Comparison of ENCODE assay signal across 24 cellular contexts in the genomic region with DNA sequence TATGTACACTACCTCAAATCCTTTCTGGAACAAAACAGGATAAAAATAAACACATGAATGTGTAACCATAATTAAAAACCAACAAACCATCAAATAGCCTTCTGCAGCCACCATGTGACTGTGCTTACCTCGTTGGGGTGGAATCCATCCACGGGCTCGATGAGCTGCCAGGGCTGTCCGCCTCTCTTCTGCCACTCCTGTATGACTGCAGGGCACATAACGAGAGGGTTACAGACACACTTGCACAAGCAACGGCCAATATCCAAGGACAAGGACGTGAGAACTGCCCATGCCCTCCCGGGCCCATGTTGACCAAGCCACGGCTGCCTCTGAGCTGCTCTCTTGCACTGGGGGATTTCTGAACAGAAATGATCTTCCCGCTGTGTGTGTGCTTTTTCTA.
A peak's percentile ranks its signal among the peaks of the same experiment; 100 is the strongest.
DNase-seq lines count a peak whose midpoint lies in the region; ATAC-seq and TF ChIP-seq lines count a peak whose summit lies in the region.
"Had no signal": no experiment of that assay in that cellular context is flagged by ENCODE, and none has a peak within 500 bp of the region (broad histone marks: within the 10 kb centered on the region; RNA-seq: fewer than 3 reads in every experiment).

No MANE protein-coding gene starts in this region.

- ATAC-seq in central memory CD8-positive, alpha-beta T cell (replicated peaks; ENCODE audit: extremely low read depth, poor library complexity, severe bottlenecking) = no peak
- peak; percentile 53 for ATAC-seq in left lobe of liver
- no peak for ATAC-seq in GM21528 (IDR thresholded peaks at IDR 0.05; ENCODE audit: low FRiP score, unreplicated experiment)
- ATAC-seq: CD8-positive, alpha-beta T cell had no signal

- peaks cover 47% of the 10 kb centered on the region for H3K36me3 Mint-ChIP-seq in central memory CD8-positive, alpha-beta T cell (ENCODE audit: insufficient read depth)

- no peaks in the 10 kb centered on the region for H3K27me3 Mint-ChIP-seq in central memory CD8-positive, alpha-beta T cell

- peak overlapping the region; percentile 45 for H3K4me2 ChIP-seq in neural cell (ENCODE audit: low read length)
- H3K4me2 ChIP-seq: KMS-11 had no signal

- no peak overlapping the region for H2AFZ ChIP-seq in neural cell (ENCODE audit: low read depth, low read length)

- no peaks in the 10 kb centered on the region for H3K9me3 Mint-ChIP-seq in central memory CD8-positive, alpha-beta T cell
- H3K9me3 Mint-ChIP-seq: CD8-positive, alpha-beta T cell had no signal

- no peak for TF ChIP-seq RAD21 in neural cell (conservative IDR thresholded peaks at IDR 0.05)

- no peak for TF ChIP-seq EP300 in neural cell (conservative IDR thresholded peaks at IDR 0.05; ENCODE audit: poor library complexity, severe bottlenecking)

- peak overlapping the region; percentile 32 for H3K27ac Mint-ChIP-seq in central memory CD8-positive, alpha-beta T cell (ENCODE audit: low read depth)
- H3K27ac Mint-ChIP-seq: CD8-positive, alpha-beta T cell had no signal

- H3K27ac ChIP-seq in neural cell (ENCODE audit: low read length) = peak overlapping the region; percentile 96
- H3K27ac ChIP-seq: BLaER1 treated with 17β-estradiol and CSF1 and Interleukin-3, amounts not matched to agents 10 nM and 100 nM; KMS-11; SJSA1 had no signal

- H3K9me3 ChIP-seq in adipocyte (ENCODE audit: control insufficient read depth, low read length) (no peaks in the 10 kb centered on the region), neural cell (ENCODE audit: low read length) (no peaks in the 10 kb centered on the region), HAP-1 (no peaks in the 10 kb centered on the region)
- H3K9me3 ChIP-seq: BLaER1 treated with 17β-estradiol and CSF1 and Interleukin-3, amounts not matched to agents 10 nM and 100 nM; SJSA1 had no signal

- peaks cover 15% of the 10 kb centered on the region for H3K4me1 Mint-ChIP-seq in central memory CD8-positive, alpha-beta T cell

- H3K27me3 ChIP-seq in adipocyte (replicated peaks; ENCODE audit: control insufficient read depth, insufficient read depth, low read length) (peaks cover 25% of the 10 kb centered on the region), neural cell (ENCODE audit: insufficient read depth, low read depth, low read length) (no peaks in the 10 kb centered on the region), HAP-1 (ENCODE audit: low read depth) (peaks cover 2% of the 10 kb centered on the region)
- H3K27me3 ChIP-seq: BLaER1 treated with 17β-estradiol and CSF1 and Interleukin-3, amounts not matched to agents 10 nM and 100 nM; SJSA1 had no signal

- TF ChIP-seq CTCF in neural cell (IDR thresholded peaks at IDR 0.05; ENCODE audit: poor library complexity, severe bottlenecking) = no peak

- H3K79me2 ChIP-seq in neural cell (replicated peaks; ENCODE audit: insufficient read depth, low read length) = no peaks in the 10 kb centered on the region

- H3K9me2 ChIP-seq in neural cell (ENCODE audit: insufficient read depth, low read length) = no peaks in the 10 kb centered on the region

- no peaks in the 10 kb centered on the region for H4K20me1 ChIP-seq in neural cell (ENCODE audit: insufficient read depth)
- H4K20me1 ChIP-seq: BLaER1 treated with 17β-estradiol and CSF1 and Interleukin-3, amounts not matched to agents 10 nM and 100 nM had no signal

- DNase-seq in adipocyte (ENCODE audit: low read depth) (peak; percentile 12), left lobe of liver (ENCODE audit: low spot score) (no peak), HAP-1 (ENCODE audit: low spot score in 2 of 2) (no peak), NCI-H1048 (lab: John Stamatoyannopoulos, UW) (no peak), OCI-M1 (lab: John Stamatoyannopoulos, UW) (no peak)
- DNase-seq in central memory CD8-positive, alpha-beta T cell (ENCODE audit: low spot score in 2 of 2) = no peak
- DNase-seq: CD8-positive, alpha-beta T cell; DMS 273 treated with DMSO at 0.1 percent for 48 hours; DMS79; EL; GF-D8; H7; MM.1S; NCI-H1417; NCI-H1694; NCI-H2029 treated with DMSO at 0.1 percent for 48 hours; NCI-H526 treated with DMSO at 0.1 percent for 48 hours; Right ventricle myocardium superior; RPMI8226 had no signal

- no peaks in the 10 kb centered on the region for H3K36me3 ChIP-seq in adipocyte (ENCODE audit: control insufficient read depth, insufficient read depth, low read length, severe bottlenecking)
- no peaks in the 10 kb centered on the region for H3K36me3 ChIP-seq in neural cell (ENCODE audit: insufficient read depth, low read length)
- H3K36me3 ChIP-seq in HAP-1 (replicated peaks) = no peaks in the 10 kb centered on the region
- H3K36me3 ChIP-seq: SJSA1 had no signal

- in situ Hi-C loops in HAP-1 (cut with MboI; ENCODE audit: low sequenced_read_pairs) = no loop called here

- no peak overlapping the region for H3K4me3 Mint-ChIP-seq in central memory CD8-positive, alpha-beta T cell
- H3K4me3 Mint-ChIP-seq: CD8-positive, alpha-beta T cell had no signal

- no peak overlapping the region for H3K4me3 ChIP-seq in adipocyte (ENCODE audit: low read length)
- H3K4me3 ChIP-seq in neural cell (ENCODE audit: low read length) = peak overlapping the region; percentile 53
- no peak overlapping the region for H3K4me3 ChIP-seq in HAP-1
- H3K4me3 ChIP-seq: BLaER1 treated with 17β-estradiol and CSF1 and Interleukin-3, amounts not matched to agents 10 nM and 100 nM; SJSA1 had no signal

- H3K9ac ChIP-seq in adipocyte (ENCODE audit: low read length) (no peak overlapping the region), neural cell (ENCODE audit: low read length) (peak overlapping the region; percentile 68)
- H3K9ac ChIP-seq: BLaER1 treated with 17β-estradiol and CSF1 and Interleukin-3, amounts not matched to agents 10 nM and 100 nM; KMS-11 had no signal

- peaks cover 3% of the 10 kb centered on the region for H3F3A ChIP-seq in neural cell (ENCODE audit: insufficient read depth, low read length, poor library complexity, severe bottlenecking)

- H3K4me1 ChIP-seq in adipocyte (ENCODE audit: control insufficient read depth, insufficient read depth, low read length) = peaks cover 3% of the 10 kb centered on the region
- H3K4me1 ChIP-seq in HAP-1 = no peaks in the 10 kb centered on the region

TF ChIP-seq in neural cell, 6 proteins besides CTCF, POLR2A, EP300 and RAD21:
- TF ChIP-seq SMC3 (conservative IDR thresholded peaks at IDR 0.05; ENCODE audit: poor library complexity) = no peak
- TF ChIP-seq MXI1 (conservative IDR thresholded peaks at IDR 0.05; ENCODE audit: poor library complexity, severe bottlenecking) = no peak
- TF ChIP-seq REST (IDR thresholded peaks at IDR 0.05; ENCODE audit: borderline replicate concordance) = no peak
- no peak for TF ChIP-seq POLR2AphosphoS5 (IDR thresholded peaks at IDR 0.05)
